Comparison of ENCODE assay signal across 20 cellular contexts in genomic region chr19:19750131-19750841, GRCh38. TPM values are rescaled to one million over a fixed set of nuclear protein-coding genes. Genes with fewer than 3 reads are reported as not detected.
DNase-seq lines count a peak whose midpoint lies in the region; ATAC-seq, FAIRE-seq and TF ChIP-seq lines count a peak whose summit lies in the region.
"Had no signal": no experiment of that assay in that cellular context is flagged by ENCODE, and none has a peak within 500 bp of the region (broad histone marks: within the 10 kb centered on the region; RNA-seq: fewer than 3 reads in every experiment).

No MANE protein-coding gene starts in this region.

- H3K4me3 ChIP-seq in coronary artery: no peak overlapping the region
- no peak overlapping the region for H3K4me3 ChIP-seq in osteoblast (ENCODE audit: insufficient read depth, low read length)
- H3K4me3 ChIP-seq: MG63, SK-N-MC had no signal

- H3K4me1 ChIP-seq in osteoblast (ENCODE audit: insufficient read depth, low read length): no peaks in the 10 kb centered on the region

- H3K4me2 ChIP-seq in osteoblast (ENCODE audit: insufficient read depth, low read length): no peak overlapping the region

- DNase-seq in activated effector memory CD4-positive, alpha-beta T cell treated with anti-CD3 and anti-CD28 coated beads, Interleukin-2, amount 50 U/mL, for 16 hours: peak; percentile 62
- no peak for DNase-seq in activated effector memory CD4-positive, alpha-beta T cell treated with Interleukin-2 at 50 U/mL for 16 hours
- peak; percentile 61 for DNase-seq in coronary artery (ENCODE audit: low spot score)
- peak; percentile 57 for DNase-seq in osteoblast (ENCODE audit: insufficient read length, low spot score, missing footprints)
- no peak for DNase-seq in H54 (ENCODE audit: insufficient read length, low spot score)
- DNase-seq in activated T-cell treated with anti-CD3 and anti-CD28 coated beads, Interleukin-2, amount 50 U/mL, for 4 hours: no peak
- no peak for DNase-seq in GM19238 (ENCODE audit: insufficient read length, low spot score)
- DNase-seq: ACHN, KG1, MG63, NCI-H2029, NCI-H446, NCI-H524 treated with DMSO at 0.1 percent for 48 hours, NCI-H774, SIG-M5 had no signal

- TF ChIP-seq CTCF in coronary artery (IDR thresholded peaks at IDR 0.05) (no peak), osteoblast (IDR thresholded peaks at IDR 0.05; ENCODE audit: extremely low read depth, low read depth, low read length) (no peak)

- H3K27me3 Mint-ChIP-seq in activated T-cell treated with anti-CD3 and anti-CD28 coated beads, Interleukin-2, amount 50 U/mL, for 4 hours (ENCODE audit: low read depth): no peaks in the 10 kb centered on the region

- H3K27ac ChIP-seq in coronary artery (no peak overlapping the region), osteoblast (ENCODE audit: low read depth, low read length) (no peak overlapping the region)
- H3K27ac ChIP-seq: 22Rv1, SK-N-MC had no signal

- no peaks in the 10 kb centered on the region for H3K36me3 Mint-ChIP-seq in activated T-cell treated with anti-CD3 and anti-CD28 coated beads, Interleukin-2, amount 50 U/mL, for 4 hours (ENCODE audit: insufficient read depth)

- no peak overlapping the region for H3K4me3 Mint-ChIP-seq in activated T-cell treated with anti-CD3 and anti-CD28 coated beads, Interleukin-2, amount 50 U/mL, for 4 hours

- ATAC-seq in HG02759 (IDR thresholded peaks at IDR 0.05; ENCODE audit: unreplicated experiment): no peak
- ATAC-seq in activated T-cell treated with anti-CD3 and anti-CD28 coated beads, Interleukin-2, amount 50 U/mL, for 4 hours: no peak

- no peak for TF ChIP-seq POLR2A in H54 (IDR thresholded peaks at IDR 0.05; ENCODE audit: low read depth, low read length)

- H3K9me3 ChIP-seq in osteoblast (ENCODE audit: low read depth, low read length): no peaks in the 10 kb centered on the region

- FAIRE-seq in H54 (lab: Jason Lieb, UNC): no peak
- FAIRE-seq: D721Med, RCC 7860 had no signal

- H3K4me1 Mint-ChIP-seq in activated T-cell treated with anti-CD3 and anti-CD28 coated beads, Interleukin-2, amount 50 U/mL, for 4 hours (ENCODE audit: low read depth): no peaks in the 10 kb centered on the region

- no peaks in the 10 kb centered on the region for H3K36me3 ChIP-seq in osteoblast (ENCODE audit: insufficient read depth, low read length)
- H3K36me3 ChIP-seq: MG63 had no signal

- H2AFZ ChIP-seq in osteoblast (ENCODE audit: low read length): no peak overlapping the region

- H3K9me3 Mint-ChIP-seq in activated T-cell treated with anti-CD3 and anti-CD28 coated beads, Interleukin-2, amount 50 U/mL, for 4 hours: no peaks in the 10 kb centered on the region

- no peaks in the 10 kb centered on the region for H3K27me3 ChIP-seq in osteoblast (ENCODE audit: insufficient read depth, low read length)
- H3K27me3 ChIP-seq: MG63 had no signal

- H4K20me1 ChIP-seq in osteoblast (ENCODE audit: insufficient read depth, low read length): no peaks in the 10 kb centered on the region

- no peaks in the 10 kb centered on the region for H3K79me2 ChIP-seq in osteoblast (ENCODE audit: insufficient read depth, low read length)

RNA-seq across cellular contexts. Expression of gene ZNF14, which starts 17.4 kb away (rescaled TPM):
- 6.5 and 7.4 TPM in 2 replicates for total RNA-seq in osteoblast
- 1 to 10 TPM; 2.6 to 4.1 (median 3.4) TPM for total RNA-seq in activated T-cell treated with anti-CD3 and anti-CD28 coated beads, Interleukin-2, amount 50 U/mL, for 4 hours

Comparison
In these comparisons a context has a peak if more than half of its experiments do, and no peak if none do; other contexts are left out.
1. DNase-seq: peak in activated effector memory CD4-positive, alpha-beta T cell treated with anti-CD3 and anti-CD28 coated beads, Interleukin-2, amount 50 U/mL, for 16 hours (single experiment), coronary artery (single experiment) and osteoblast (single experiment); none in activated effector memory CD4-positive, alpha-beta T cell treated with Interleukin-2 at 50 U/mL for 16 hours (single experiment), H54 (single experiment), activated T-cell treated with anti-CD3 and anti-CD28 coated beads, Interleukin-2, amount 50 U/mL, for 4 hours (single experiment) and GM19238 (single experiment).